Comparison of ENCODE assay signal across 1 cellular context in the genomic region with DNA sequence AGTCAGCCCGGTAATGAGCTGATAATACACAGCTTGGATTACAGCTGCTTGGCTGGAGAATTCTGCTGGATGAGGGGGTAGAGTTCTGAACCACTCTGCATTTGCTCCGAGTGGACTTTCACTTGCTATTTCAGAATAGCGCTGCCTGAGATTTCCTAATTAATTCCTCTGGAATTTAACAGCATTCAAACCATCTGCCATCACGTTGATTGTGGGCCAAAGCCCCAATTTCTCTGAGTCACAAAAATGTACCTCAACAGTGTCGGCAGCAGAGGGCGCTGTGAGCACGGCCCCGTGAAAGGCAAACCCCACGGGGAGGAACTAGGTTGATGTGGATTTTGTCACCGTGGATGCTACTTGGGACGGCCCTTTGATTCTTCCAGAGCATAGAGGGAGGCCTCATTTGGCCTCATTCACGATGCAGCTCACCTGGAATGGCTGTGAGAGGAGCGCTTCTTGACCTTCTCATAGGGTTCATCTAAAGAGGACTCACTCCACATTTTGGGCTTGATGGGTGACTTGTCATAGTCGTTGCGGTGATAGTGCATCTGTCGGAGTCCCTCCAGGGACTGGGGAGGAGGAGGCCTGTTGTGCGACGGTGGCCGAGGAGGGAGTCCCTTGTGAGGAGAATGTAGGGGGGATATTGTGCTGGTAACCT.
TF ChIP-seq lines count a peak whose summit lies in the region.

No MANE protein-coding gene starts in this region.

TF ChIP-seq in HCT116, 20 proteins besides CTCF, POLR2A, EP300 and RAD21 (continued from another document):
- TF ChIP-seq EZH2phosphoT487 (IDR thresholded peaks at IDR 0.05; ENCODE audit: borderline replicate concordance) (no peak), ELF1 (IDR thresholded peaks at IDR 0.05; ENCODE audit: borderline replicate concordance, low read depth) (no peak)
TF ChIP-seq in HCT116: peak in this region for 0.
